ENCODE assay signal across 6 cellular contexts in genomic region chr1:153679337-153680119, GRCh38. TPM values are rescaled to one million over a fixed set of nuclear protein-coding genes. Genes with fewer than 3 reads are reported as not detected.
A peak's percentile ranks its signal among the peaks of the same experiment; 100 is the strongest.
DNase-seq lines count a peak whose midpoint lies in the region; ATAC-seq and TF ChIP-seq lines count a peak whose summit lies in the region.

No MANE protein-coding gene starts in this region.

- H3K4me1 ChIP-seq in liver (ENCODE audit: control insufficient read depth in 4 of 4, insufficient read depth in 4 of 4, low read length in 3 of 4) = peaks cover 8 to 24% (median 20%) of the 10 kb centered on the region in 4 donors

- H3K9me3 ChIP-seq in liver (ENCODE audit: control insufficient read depth in 4 of 4, low read length in 3 of 4) = no peaks in the 10 kb centered on the region

- peak in 1 of 2 donors; percentile 6 for TF ChIP-seq RAD21 in liver (IDR thresholded peaks at IDR 0.05)

- peak; percentile 17 for DNase-seq in activated T-helper 1 cell treated with Interleukin-2 at 50 U/mL for 16 hours (ENCODE audit: low read depth)
- DNase-seq in ureter (ENCODE audit: low spot score) = no peak
- no peak for DNase-seq in iPS-NIHi11 (ENCODE audit: low spot score)

- no peak for ATAC-seq in HG03175 (IDR thresholded peaks at IDR 0.05; ENCODE audit: unreplicated experiment)

- WGBS in liver = 6% methylated on average over 73 of the region's 73 CpGs

- TF ChIP-seq CTCF in GM12875 (IDR thresholded peaks at IDR 0.05; ENCODE audit: borderline replicate concordance, insufficient read depth, low read depth, low read length) (peak; percentile 22; the same call in 1 of the 2 replicates), liver (IDR thresholded peaks at IDR 0.05; ENCODE audit: low read depth, low read length, missing input control) (no peak)

- H3K27ac ChIP-seq in liver (ENCODE audit: low read depth in 1 of 2, low read length in 2 of 2) = no peak overlapping the region

- no peaks in the 10 kb centered on the region for H3K27me3 ChIP-seq in liver (ENCODE audit: control insufficient read depth in 4 of 4, insufficient read depth in 4 of 4, low read length in 3 of 4)

- H3K9ac ChIP-seq in liver (ENCODE audit: low read depth in 1 of 2, low read length in 2 of 2) = no peak overlapping the region

- no peaks in the 10 kb centered on the region for H3K36me3 ChIP-seq in liver (ENCODE audit: control insufficient read depth in 4 of 4, insufficient read depth in 3 of 4, low read depth in 1 of 4, low read length in 3 of 4)

- peak overlapping the region; percentile 15 for H3K4me3 ChIP-seq in GM12875 (ENCODE audit: low read depth, low read length)
- H3K4me3 ChIP-seq in liver (ENCODE audit: low read depth in 1 of 3, low read length in 3 of 3) = peak overlapping the region in 2 of 3 donors; percentile 22 to 59

TF ChIP-seq in liver, 16 proteins besides CTCF, POLR2A, EP300 and RAD21:
- TF ChIP-seq EGR1 (IDR thresholded peaks at IDR 0.05; ENCODE audit: low read depth in 2 of 2) (no peak), NR2F2 (IDR thresholded peaks at IDR 0.05) (no peak), RXRA (IDR thresholded peaks at IDR 0.05) (no peak)
- TF ChIP-seq, protein P1, sequence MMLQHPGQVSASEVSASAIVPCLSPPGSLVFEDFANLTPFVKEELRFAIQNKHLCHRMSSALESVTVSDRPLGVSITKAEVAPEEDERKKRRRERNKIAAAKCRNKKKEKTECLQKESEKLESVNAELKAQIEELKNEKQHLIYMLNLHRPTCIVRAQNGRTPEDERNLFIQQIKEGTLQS (IDR thresholded peaks at IDR 0.05) = no peak

RNA-seq across cellular contexts. Expression of gene NPR1, which starts 1.0 kb away (rescaled TPM):
- 10 to 100 TPM in 1 of 2 donors, 1 to 10 TPM in 1; 4.7 to 15.8 TPM for total RNA-seq in liver
- 10 to 100 TPM in 1 of 2 donors, 1 to 10 TPM in 1; 2.8 to 12.6 TPM for polyA plus RNA-seq in liver
- 21.0 TPM for total RNA-seq in ureter

RNA-seq across cellular contexts. Expression of gene ILF2, which starts 8.7 kb away (rescaled TPM):
- total RNA-seq in liver (10 to 100 TPM; 50.7 to 84.2 TPM), ureter (131 TPM)
- 10 to 100 TPM; 28.7 to 52.3 TPM for polyA plus RNA-seq in liver

RNA-seq across cellular contexts. Expression of gene SNAPIN, which starts 21.0 kb away (rescaled TPM):
- total RNA-seq in liver (10 to 100 TPM; 21.8 to 30.5 TPM), ureter (37.3 TPM)
- polyA plus RNA-seq in liver = 10 to 100 TPM; 20.0 to 26.6 TPM

RNA-seq across cellular contexts. Expression of gene CHTOP, which starts 45.7 kb away (rescaled TPM):
- total RNA-seq in liver = 10 to 100 TPM; 26.8 to 30.9 TPM
- polyA plus RNA-seq in liver = 10 to 100 TPM; 16.4 to 21.9 TPM
- total RNA-seq in ureter = 91.7 TPM

RNA-seq across cellular contexts. Expression of gene INTS3, which starts 48.3 kb away (rescaled TPM):
- total RNA-seq in liver (10 to 100 TPM; 16.4 to 26.0 TPM), ureter (77.5 TPM)
- 10 to 100 TPM in 1 of 2 donors, 1 to 10 TPM in 1; 9.0 to 13.9 TPM for polyA plus RNA-seq in liver
